In genomic region chr11:84316866-84317560, GRCh38 we compare ENCODE assay signal across 11 cellular contexts.
DNase-seq lines count a peak whose midpoint lies in the region; ATAC-seq and TF ChIP-seq lines count a peak whose summit lies in the region.
"Had no signal": no experiment of that assay in that cellular context is flagged by ENCODE, and none has a peak within 500 bp of the region (broad histone marks: within the 10 kb centered on the region; RNA-seq: fewer than 3 reads in every experiment).

No MANE protein-coding gene starts in this region.

- H3K4me3 ChIP-seq in left lung: peak overlapping the region in 1 of 2 donors; percentile 16

- ATAC-seq in left lung: peak; percentile 80
- peak; percentile 56 for ATAC-seq in stimulated activated memory B cell treated with anti-CD40 and anti-IgM and Interleukin-4, amounts not matched to agents 10 μg/mL and 1 μg/mL and 100 μg/mL, for 72 hours
- ATAC-seq in GM21786 (IDR thresholded peaks at IDR 0.05; ENCODE audit: unreplicated experiment): no peak

- no peak overlapping the region for H3K27ac Mint-ChIP-seq in stimulated activated memory B cell treated with anti-CD40 and anti-IgM and Interleukin-4, amounts not matched to agents 10 μg/mL and 1 μg/mL and 100 μg/mL, for 72 hours

- H3K9me3 Mint-ChIP-seq in stimulated activated memory B cell treated with anti-CD40 and anti-IgM and Interleukin-4, amounts not matched to agents 10 μg/mL and 1 μg/mL and 100 μg/mL, for 72 hours: no peaks in the 10 kb centered on the region

- no peaks in the 10 kb centered on the region for H3K36me3 ChIP-seq in left lung

- no peaks in the 10 kb centered on the region for H3K36me3 Mint-ChIP-seq in stimulated activated memory B cell treated with anti-CD40 and anti-IgM and Interleukin-4, amounts not matched to agents 10 μg/mL and 1 μg/mL and 100 μg/mL, for 72 hours

- H3K4me3 Mint-ChIP-seq in stimulated activated memory B cell treated with anti-CD40 and anti-IgM and Interleukin-4, amounts not matched to agents 10 μg/mL and 1 μg/mL and 100 μg/mL, for 72 hours: no peak overlapping the region

- no peaks in the 10 kb centered on the region for H3K27me3 ChIP-seq in left lung

- TF ChIP-seq CTCF in left lung (IDR thresholded peaks at IDR 0.05): no peak

- H3K4me1 ChIP-seq in left lung: no peaks in the 10 kb centered on the region

- intact Hi-C loops in left lung (cut with DNase I): no loop called here

- H3K27ac ChIP-seq in left lung: no peak overlapping the region

- DNase-seq in M059J (ENCODE audit: low read depth) (peak; percentile 1), cerebellar cortex (ENCODE audit: low spot score) (peak; percentile 5), left lung (no peak), SW 1271 (lab: John Stamatoyannopoulos, UW) (no peak), NCI-H1694 treated with DMSO at 0.1 percent for 48 hours (lab: John Stamatoyannopoulos, UW) (no peak), iPS-NIHi11 (ENCODE audit: low spot score) (no peak)
- DNase-seq: activated CD4-positive, alpha-beta T cell treated with anti-CD3 and anti-CD28 coated beads for 4 hours; cerebellar nuclear complex; mammary epithelial cell had no signal

- no peaks in the 10 kb centered on the region for H3K27me3 Mint-ChIP-seq in stimulated activated memory B cell treated with anti-CD40 and anti-IgM and Interleukin-4, amounts not matched to agents 10 μg/mL and 1 μg/mL and 100 μg/mL, for 72 hours

- no peaks in the 10 kb centered on the region for H3K4me1 Mint-ChIP-seq in stimulated activated memory B cell treated with anti-CD40 and anti-IgM and Interleukin-4, amounts not matched to agents 10 μg/mL and 1 μg/mL and 100 μg/mL, for 72 hours

- no peaks in the 10 kb centered on the region for H3K9me3 ChIP-seq in left lung

Comparison
In these comparisons a context has a peak if more than half of its experiments do, and no peak if none do; other contexts are left out.
1. DNase-seq: peak in M059J (single experiment) and cerebellar cortex (single experiment); none in left lung (0 of 2), SW 1271 (0 of 2), NCI-H1694 treated with DMSO at 0.1 percent for 48 hours (single experiment) and iPS-NIHi11 (single experiment).